20 cellular contexts compared by ENCODE assay signal in genomic region chr9:115400801-115401200, GRCh38.
DNase-seq lines count a peak whose midpoint lies in the region; ATAC-seq, FAIRE-seq and TF ChIP-seq lines count a peak whose summit lies in the region.
"Had no signal": no experiment of that assay in that cellular context is flagged by ENCODE, and none has a peak within 500 bp of the region (broad histone marks: within the 10 kb centered on the region; RNA-seq: fewer than 3 reads in every experiment).

No MANE protein-coding gene starts in this region.

- peak overlapping the region; percentile 80 for H3K27ac Mint-ChIP-seq in nephron progenitor cell
- H3K27ac Mint-ChIP-seq in CD8-positive, alpha-beta T cell: no peak overlapping the region
- H3K27ac Mint-ChIP-seq: activated CD4-positive, alpha-beta T cell treated with anti-CD3 and anti-CD28 coated beads, Interleukin-2, amount 10 ng/mL, durations not matched to agents 24 days and 14 days; activated naive CD4-positive, alpha-beta T cell treated with anti-CD3 and anti-CD28 coated beads, Interleukin-2, amount 10 ng/mL, durations not matched to agents 7 days and 5 days had no signal

- ATAC-seq in CD8-positive, alpha-beta T cell: no peak

- peak overlapping the region; percentile 12 for H3K4me3 Mint-ChIP-seq in nephron progenitor cell
- H3K4me3 Mint-ChIP-seq in CD8-positive, alpha-beta T cell: no peak overlapping the region
- H3K4me3 Mint-ChIP-seq: activated CD4-positive, alpha-beta T cell treated with anti-CD3 and anti-CD28 coated beads, Interleukin-2, amount 10 ng/mL, durations not matched to agents 24 days and 14 days; activated naive CD4-positive, alpha-beta T cell treated with anti-CD3 and anti-CD28 coated beads, Interleukin-2, amount 10 ng/mL, durations not matched to agents 7 days and 5 days had no signal

- H3K9me3 Mint-ChIP-seq in nephron progenitor cell: peaks cover 12% of the 10 kb centered on the region
- no peaks in the 10 kb centered on the region for H3K9me3 Mint-ChIP-seq in CD8-positive, alpha-beta T cell
- H3K9me3 Mint-ChIP-seq: activated CD4-positive, alpha-beta T cell treated with anti-CD3 and anti-CD28 coated beads, Interleukin-2, amount 10 ng/mL, durations not matched to agents 24 days and 14 days; activated naive CD4-positive, alpha-beta T cell treated with anti-CD3 and anti-CD28 coated beads, Interleukin-2, amount 10 ng/mL, durations not matched to agents 7 days and 5 days had no signal

- no peaks in the 10 kb centered on the region for H3K27me3 ChIP-seq in CD8-positive, alpha-beta T cell (ENCODE audit: insufficient read depth, low read length)
- H3K27me3 ChIP-seq: spleen, transverse colon had no signal

- no peaks in the 10 kb centered on the region for H3K9me3 ChIP-seq in CD8-positive, alpha-beta T cell (ENCODE audit: low read length)
- H3K9me3 ChIP-seq: spleen, transverse colon had no signal

- TF ChIP-seq POLR2A in H54 (IDR thresholded peaks at IDR 0.05; ENCODE audit: low read depth, low read length): no peak

- H3K36me3 Mint-ChIP-seq in nephron progenitor cell (ENCODE audit: low read depth): peaks cover 6% of the 10 kb centered on the region
- H3K36me3 Mint-ChIP-seq in CD8-positive, alpha-beta T cell: no peaks in the 10 kb centered on the region
- H3K36me3 Mint-ChIP-seq: activated naive CD4-positive, alpha-beta T cell treated with anti-CD3 and anti-CD28 coated beads, Interleukin-2, amount 10 ng/mL, durations not matched to agents 7 days and 5 days had no signal

- H3K4me1 Mint-ChIP-seq in nephron progenitor cell: peaks cover 48% of the 10 kb centered on the region
- no peaks in the 10 kb centered on the region for H3K4me1 Mint-ChIP-seq in CD8-positive, alpha-beta T cell (ENCODE audit: low read depth)
- H3K4me1 Mint-ChIP-seq: activated naive CD4-positive, alpha-beta T cell treated with anti-CD3 and anti-CD28 coated beads, Interleukin-2, amount 10 ng/mL, durations not matched to agents 7 days and 5 days had no signal

- TF ChIP-seq CTCF in AG09309 (IDR thresholded peaks at IDR 0.05; ENCODE audit: control insufficient read depth, insufficient read depth, low read depth, low read length, missing control alignments) (no peak), epithelial cell of proximal tubule (conservative IDR thresholded peaks at IDR 0.05; ENCODE audit: low read depth, low read length) (peak; percentile 8), nephron progenitor cell (IDR thresholded peaks at IDR 0.05) (no peak)
- no peak for TF ChIP-seq CTCF in CD8-positive, alpha-beta T cell (IDR thresholded peaks at IDR 0.05)

- no peaks in the 10 kb centered on the region for H3K4me1 ChIP-seq in CD8-positive, alpha-beta T cell (ENCODE audit: insufficient read depth, low read length)
- H3K4me1 ChIP-seq: transverse colon had no signal

- FAIRE-seq in RCC 7860 (lab: Jason Lieb, UNC) (peak; percentile 75), H54 (lab: Jason Lieb, UNC) (no peak)
- FAIRE-seq: GM18507 had no signal

- H3K27me3 Mint-ChIP-seq in nephron progenitor cell (ENCODE audit: low read depth, poor library complexity): peaks cover 4% of the 10 kb centered on the region
- H3K27me3 Mint-ChIP-seq in CD8-positive, alpha-beta T cell (ENCODE audit: low read depth): peaks cover 2% of the 10 kb centered on the region
- H3K27me3 Mint-ChIP-seq: activated CD4-positive, alpha-beta T cell treated with anti-CD3 and anti-CD28 coated beads, Interleukin-2, amount 10 ng/mL, durations not matched to agents 24 days and 14 days; activated naive CD4-positive, alpha-beta T cell treated with anti-CD3 and anti-CD28 coated beads, Interleukin-2, amount 10 ng/mL, durations not matched to agents 7 days and 5 days had no signal

- H3K27ac ChIP-seq in CD8-positive, alpha-beta T cell (ENCODE audit: low read depth, low read length): no peak overlapping the region
- H3K27ac ChIP-seq: spleen, transverse colon had no signal

- H3K4me3 ChIP-seq in AG09309 (ENCODE audit: control insufficient read depth, low read depth, low read length) (no peak overlapping the region), epithelial cell of proximal tubule (ENCODE audit: low read depth, low read length) (no peak overlapping the region)
- no peak overlapping the region for H3K4me3 ChIP-seq in CD8-positive, alpha-beta T cell (ENCODE audit: low read depth, low read length)
- H3K4me3 ChIP-seq: spleen, transverse colon had no signal

- no peaks in the 10 kb centered on the region for H3K36me3 ChIP-seq in CD8-positive, alpha-beta T cell (ENCODE audit: insufficient read depth, low read length)
- H3K36me3 ChIP-seq: spleen, transverse colon had no signal

- intact Hi-C loops in CD8-positive, alpha-beta T cell (cut with DNase I, micrococcal nuclease): no loop called here

- DNase-seq in AG09309 (ENCODE audit: low read depth) (peak; percentile 81), RCC 7860 (ENCODE audit: low spot score) (peak; percentile 29), epithelial cell of proximal tubule (ENCODE audit: low read depth) (peak; percentile 88), nephron progenitor cell (no peak), C1 segment of cervical spinal cord (lab: John Stamatoyannopoulos, UW) (no peak), H54 (ENCODE audit: insufficient read length, low spot score) (no peak), OCI-M2 (lab: John Stamatoyannopoulos, UW; ENCODE audit: unreplicated experiment) (no peak)
- no peak for DNase-seq in CD8-positive, alpha-beta T cell
- DNase-seq: activated CD4-positive, alpha-beta T cell treated with anti-CD3 and anti-CD28 coated beads, Interleukin-2, amount 10 ng/mL, durations not matched to agents 24 days and 14 days; activated naive CD4-positive, alpha-beta T cell treated with anti-CD3 and anti-CD28 coated beads, Interleukin-2, amount 10 ng/mL, durations not matched to agents 7 days and 5 days; caudate nucleus; glutamatergic neuron; Kasumi-1; NCI-H1694; NCI-H446; SIG-M5; spleen; stimulated activated naive CD4-positive, alpha-beta T cell; transverse colon had no signal

- POLR2A ChIA-PET in CD8-positive, alpha-beta T cell (lab: Charles Lee): no interaction called here

- CTCF ChIA-PET in CD8-positive, alpha-beta T cell (lab: Charles Lee): no interaction called here

Comparison
In these comparisons a context has a peak if more than half of its experiments do, and no peak if none do; other contexts are left out.
1. DNase-seq: peak in AG09309 (single experiment), RCC 7860 (single experiment) and epithelial cell of proximal tubule (single experiment); none in nephron progenitor cell (single experiment), C1 segment of cervical spinal cord (0 of 14), H54 (single experiment), CD8-positive, alpha-beta T cell (0 of 7) and OCI-M2 (single experiment).